In genomic region chr10:73956476-73957338, GRCh38 we compare ENCODE assay signal across 1 cellular context.
TF ChIP-seq lines count a peak whose summit lies in the region.

No MANE protein-coding gene starts in this region.

TF ChIP-seq in HEK293, 187 proteins besides CTCF, POLR2A, EP300 and RAD21 (continued from another document):
- no peak for TF ChIP-seq ZNF2 (tag by site-specific recombination; IDR thresholded peaks at IDR 0.05)
